In the genomic region with DNA sequence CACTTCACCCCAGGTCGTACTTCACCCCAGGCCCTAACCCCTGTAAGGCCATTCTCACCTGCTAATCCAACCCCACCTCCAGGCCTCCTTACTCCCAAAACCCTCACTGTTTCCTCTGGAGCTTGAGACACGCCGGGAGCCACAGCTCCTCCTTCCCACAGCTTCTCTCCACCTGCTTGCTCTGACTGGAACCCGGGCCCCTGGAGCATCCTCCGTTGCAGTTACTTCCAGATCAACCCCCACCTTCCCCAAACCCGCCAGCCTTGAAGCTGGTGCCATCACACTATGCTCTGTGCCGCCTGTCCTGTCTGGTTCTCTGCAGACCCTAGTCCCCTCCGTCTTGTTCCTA, we compare ENCODE assay signal across 17 cellular contexts. TPM values are rescaled to one million over a fixed set of nuclear protein-coding genes. Genes with fewer than 3 reads are reported as not detected.
A peak's percentile ranks its signal among the peaks of the same experiment; 100 is the strongest.
DNase-seq lines count a peak whose midpoint lies in the region; ATAC-seq, FAIRE-seq and TF ChIP-seq lines count a peak whose summit lies in the region.
"Had no signal": no experiment of that assay in that cellular context is flagged by ENCODE, and none has a peak within 500 bp of the region (broad histone marks: within the 10 kb centered on the region; RNA-seq: fewer than 3 reads in every experiment).

No MANE protein-coding gene starts in this region.

- ATAC-seq in HepG2 (no peak), right lobe of liver (no peak), HG03280 (IDR thresholded peaks at IDR 0.05; ENCODE audit: unreplicated experiment) (no peak)
- no peak for ATAC-seq in central memory CD8-positive, alpha-beta T cell (replicated peaks; ENCODE audit: extremely low read depth, poor library complexity, severe bottlenecking)
- ATAC-seq in natural killer cell treated with Interleukin-12 subunit alpha and Interleukin-12 subunit beta and Interleukin-15 and Interleukin-18, amount 100 ng/mL, for 72 hours = no peak
- ATAC-seq: PC-3 had no signal

- H2AFZ ChIP-seq in HepG2 (ENCODE audit: low read length) = no peak overlapping the region

- H3K27ac ChIP-seq in HepG2 (ENCODE audit: extremely low read length, insufficient read depth, low read length) = no peak overlapping the region
- H3K27ac ChIP-seq in right lobe of liver = no peak overlapping the region
- no peak overlapping the region for H3K27ac ChIP-seq in transverse colon

- no peaks in the 10 kb centered on the region; a peak in 1 of 5 replicates for H3K27me3 ChIP-seq in HepG2 (ENCODE audit: control insufficient read depth in 1 of 2, insufficient read depth in 2 of 2, low read length in 2 of 2)
- H3K27me3 ChIP-seq in right lobe of liver = no peaks in the 10 kb centered on the region
- H3K27me3 ChIP-seq in transverse colon = no peaks in the 10 kb centered on the region

- H3K27me3 Mint-ChIP-seq in central memory CD8-positive, alpha-beta T cell = no peaks in the 10 kb centered on the region
- H3K27me3 Mint-ChIP-seq in natural killer cell treated with Interleukin-12 subunit alpha and Interleukin-12 subunit beta and Interleukin-15 and Interleukin-18, amount 100 ng/mL, for 72 hours = no peaks in the 10 kb centered on the region

- TF ChIP-seq RAD21 in HepG2 (CRISPR knock-in tag; IDR thresholded peaks at IDR 0.05) = no peak

- TF ChIP-seq CTCF in HepG2 (CRISPR knock-in tag; IDR thresholded peaks at IDR 0.05) (no peak), right lobe of liver (IDR thresholded peaks at IDR 0.05) (no peak), transverse colon (IDR thresholded peaks at IDR 0.05) (no peak)

- H3K36me3 ChIP-seq in HepG2 (replicated peaks in 1 of 2; ENCODE audit: control insufficient read depth in 1 of 2, insufficient read depth in 2 of 2, low read length in 2 of 2) (no peaks in the 10 kb centered on the region), right lobe of liver (no peaks in the 10 kb centered on the region), transverse colon (no peaks in the 10 kb centered on the region)

- H3K4me1 ChIP-seq in HepG2 (ENCODE audit: insufficient read depth, low read length) = peaks cover 60% of the 10 kb centered on the region
- H3K4me1 ChIP-seq in right lobe of liver = no peaks in the 10 kb centered on the region
- peaks cover 10 to 18% (median 16%) of the 10 kb centered on the region in 4 donors for H3K4me1 ChIP-seq in transverse colon

- POLR2A ChIA-PET in HepG2 (lab: Yijun Ruan, JAX) = interaction anchor here (1.5 kb wide), 1 partner anchor 34 kb away, joined by 4 read pairs; no protein-coding TSS in a partner anchor

- H4K20me1 ChIP-seq in HepG2 (ENCODE audit: insufficient read depth, low read length) = no peaks in the 10 kb centered on the region

- TF ChIP-seq EP300 in HepG2 (IDR thresholded peaks at IDR 0.05; ENCODE audit: low read depth in 2 of 2, low read length in 2 of 2) (no peak), HepG2 (CRISPR knock-in tag; IDR thresholded peaks at IDR 0.05; ENCODE audit: borderline replicate concordance) (no peak), transverse colon (IDR thresholded peaks at IDR 0.05; ENCODE audit: low read depth) (no peak)

- H3K79me2 ChIP-seq in HepG2 (ENCODE audit: insufficient read depth, low read length) = no peaks in the 10 kb centered on the region

- intact Hi-C loops in HepG2 (cut with micrococcal nuclease; ENCODE audit: unreplicated experiment) = no loop called here
- intact Hi-C loops in right lobe of liver (cut with DNase I) = no loop called here
- intact Hi-C loops in transverse colon (cut with DNase I; ENCODE audit: low total_unique reads) = no loop called here

- peaks cover 19% of the 10 kb centered on the region for H3K36me3 Mint-ChIP-seq in central memory CD8-positive, alpha-beta T cell (ENCODE audit: insufficient read depth)
- H3K36me3 Mint-ChIP-seq in natural killer cell treated with Interleukin-12 subunit alpha and Interleukin-12 subunit beta and Interleukin-15 and Interleukin-18, amount 100 ng/mL, for 72 hours = no peaks in the 10 kb centered on the region
- H3K36me3 Mint-ChIP-seq: CD4-positive, CD25-positive, alpha-beta regulatory T cell had no signal

- no peak for DNase-seq in HepG2 (ENCODE audit: low spot score)
- DNase-seq in right lobe of liver = no peak
- DNase-seq in central memory CD8-positive, alpha-beta T cell (ENCODE audit: low spot score in 2 of 2) = no peak
- no peak for DNase-seq in natural killer cell treated with Interleukin-12 subunit alpha and Interleukin-12 subunit beta and Interleukin-15 and Interleukin-18, amount 100 ng/mL, for 72 hours (ENCODE audit: low spot score)
- no peak for DNase-seq in NCI-H524 treated with DMSO at 0.1 percent for 48 hours (lab: John Stamatoyannopoulos, UW)
- DNase-seq in transverse colon = no peak
- DNase-seq: AML-193; CD4-positive, CD25-positive, alpha-beta regulatory T cell; GOT3; Karpas-422; MM.1S; NCI-H1105; NCI-H187; NCI-H446; NCI-H748 treated with DMSO at 0.1 percent for 48 hours; PC-3 had no signal

- no peaks in the 10 kb centered on the region for H3K9me3 Mint-ChIP-seq in central memory CD8-positive, alpha-beta T cell
- no peaks in the 10 kb centered on the region for H3K9me3 Mint-ChIP-seq in natural killer cell treated with Interleukin-12 subunit alpha and Interleukin-12 subunit beta and Interleukin-15 and Interleukin-18, amount 100 ng/mL, for 72 hours

- no TSS peak for BruUV-seq in HepG2 (replicated peaks; lab: Mats Ljungman, UMichigan)

- WGBS in HepG2 (ENCODE audit: low lambda C conversion rate) = 47% methylated on average over 8 of the region's 8 CpGs
- WGBS in right lobe of liver (ENCODE audit: insufficient coverage, low coverage, low lambda C conversion rate, missing lambda C conversion rate) = 77% methylated on average over 2 of the region's 8 CpGs
- WGBS in transverse colon (ENCODE audit: low coverage in 1 of 2), 2 donors = 84 to 89% methylated on average over 5 to 8 of the region's 8 CpGs

- in situ Hi-C loops in HepG2 (cut with HindIII; ENCODE audit: extremely low pct_ligation_motif_present, low pct_unique_long_range_greater_than_20kb) = no loop called here
- in situ Hi-C loops in transverse colon (cut with MboI; ENCODE audit: low pct_ligation_motif_present in 1 of 4, low pct_unique_long_range_greater_than_20kb in 1 of 4, low sequenced_read_pairs in 3 of 4) = no loop called here

- H3K9me3 ChIP-seq in HepG2 (ENCODE audit: low read length) (no peaks in the 10 kb centered on the region), right lobe of liver (no peaks in the 10 kb centered on the region), transverse colon (no peaks in the 10 kb centered on the region)

- no peak overlapping the region for H3K9ac ChIP-seq in HepG2 (ENCODE audit: insufficient read depth, low read depth, low read length)

- H3K4me1 Mint-ChIP-seq in central memory CD8-positive, alpha-beta T cell = peaks cover 78% of the 10 kb centered on the region
- peaks cover 65 to 68% of the 10 kb centered on the region in 2 donors for H3K4me1 Mint-ChIP-seq in natural killer cell treated with Interleukin-12 subunit alpha and Interleukin-12 subunit beta and Interleukin-15 and Interleukin-18, amount 100 ng/mL, for 72 hours (ENCODE audit: low read depth in 2 of 2)

- TF ChIP-seq POLR2A in HepG2 (IDR thresholded peaks at IDR 0.05; ENCODE audit: insufficient read depth in 1 of 2, low read depth in 2 of 2, low read length in 2 of 2) (no peak), right lobe of liver (IDR thresholded peaks at IDR 0.05) (no peak), transverse colon (IDR thresholded peaks at IDR 0.05) (no peak)

- H3K4me3 Mint-ChIP-seq in central memory CD8-positive, alpha-beta T cell = peak overlapping the region; percentile 9
- peak overlapping the region; percentile 62 for H3K4me3 Mint-ChIP-seq in natural killer cell treated with Interleukin-12 subunit alpha and Interleukin-12 subunit beta and Interleukin-15 and Interleukin-18, amount 100 ng/mL, for 72 hours

- FAIRE-seq in HepG2 (lab: Jason Lieb, UNC) = no peak

- peak overlapping the region in 1 of 3 experiments; percentile 23; a peak in 1 of 6 replicates for H3K4me3 ChIP-seq in HepG2 (replicated peaks in 1 of 3; ENCODE audit: insufficient read depth in 1 of 3, low read depth in 2 of 3, low read length in 3 of 3)
- no peak overlapping the region for H3K4me3 ChIP-seq in right lobe of liver
- H3K4me3 ChIP-seq in transverse colon = no peak overlapping the region

- CTCF ChIA-PET in HepG2 (lab: Yijun Ruan, JAX; ENCODE audit: low intra/inter-chr PET ratio, low total read pairs) = no interaction called here

- peak overlapping the region; percentile 59 for H3K4me2 ChIP-seq in HepG2 (ENCODE audit: low read depth, low read length)

- H3K27ac Mint-ChIP-seq in central memory CD8-positive, alpha-beta T cell (ENCODE audit: low read depth) = peak overlapping the region; percentile 86
- H3K27ac Mint-ChIP-seq in natural killer cell treated with Interleukin-12 subunit alpha and Interleukin-12 subunit beta and Interleukin-15 and Interleukin-18, amount 100 ng/mL, for 72 hours = peak overlapping the region; percentile 50 to 63

RNA-seq across cellular contexts. Expression of a gene that starts 34.6 kb away (rescaled TPM):
- total RNA-seq in HepG2 (2016; rRNA removed; fragmentation: Illumina TruSeq; extraction: Trizol) (74.3 and 94.8 TPM in 2 replicates), right lobe of liver (10 to 100 TPM; 44.9 to 74.5 (median 55.3) TPM), transverse colon (100 to 1,000 TPM in 2 of 4 donors, 10 to 100 TPM in 2; 66.2 to 211 (median 116) TPM)
- total RNA-seq in HepG2 (2016; cell fraction: cytosol; rRNA removed; fragmentation: Illumina TruSeq; extraction: Trizol; ENCODE audit: low read depth) = 82.8 and 86.5 TPM in 2 replicates
- total RNA-seq in HepG2 (2016; cell fraction: insoluble cytoplasmic fraction; rRNA removed; fragmentation: Illumina TruSeq; extraction: Trizol) = 71.4 and 92.2 TPM in 2 replicates
- 125 and 142 TPM in 2 replicates for total RNA-seq in HepG2 (2016; cell fraction: membrane; rRNA removed; fragmentation: Illumina TruSeq; extraction: Trizol)
- total RNA-seq in HepG2 (2016; cell fraction: nucleus; rRNA removed; fragmentation: Illumina TruSeq; extraction: Trizol) = 51.6 and 56.6 TPM in 2 replicates
- 68.1 and 78.5 TPM in 2 replicates for polyA plus RNA-seq in HepG2 (2011; rRNA removed)
- polyA plus RNA-seq in HepG2 (2011; cell fraction: cytosol; rRNA removed) = 38.4 and 55.1 TPM in 2 replicates
- polyA plus RNA-seq in HepG2 (2011; cell fraction: nucleus; rRNA removed) = 57.2 and 60.5 TPM in 2 replicates
- polyA plus RNA-seq in HepG2 (2012) = 61.1 and 92.0 TPM in 2 replicates
- 97.1 and 105 TPM in 2 replicates for polyA plus RNA-seq in HepG2 (2016; cell fraction: cytosol; fragmentation: Illumina TruSeq; extraction: Trizol; ENCODE audit: low read depth)
- polyA plus RNA-seq in HepG2 (2016; cell fraction: insoluble cytoplasmic fraction; fragmentation: Illumina TruSeq; extraction: Trizol; ENCODE audit: low read depth) = 87.9 and 89.9 TPM in 2 replicates
- 110 and 121 TPM in 2 replicates for polyA plus RNA-seq in HepG2 (2016; cell fraction: membrane; fragmentation: Illumina TruSeq; extraction: Trizol; ENCODE audit: low read depth)
- 63.8 and 64.0 TPM in 2 replicates for polyA plus RNA-seq in HepG2 (2016; cell fraction: nucleus; fragmentation: Illumina TruSeq; extraction: Trizol; ENCODE audit: insufficient read depth, low read depth)
- 69.0 and 106 TPM in 2 replicates for polyA minus RNA-seq in HepG2 (2011; rRNA and poly(A)+ RNA removed; ENCODE audit: low replicate concordance)
- polyA minus RNA-seq in HepG2 (2011; cell fraction: cytosol; rRNA and poly(A)+ RNA removed) = 67.1 and 70.9 TPM in 2 replicates
- polyA minus RNA-seq in HepG2 (2011; cell fraction: nucleus; rRNA and poly(A)+ RNA removed) = 110 and 115 TPM in 2 replicates
- total RNA-seq in natural killer cell treated with Interleukin-12 subunit alpha and Interleukin-12 subunit beta and Interleukin-15 and Interleukin-18, amount 100 ng/mL, for 72 hours = 100 to 1,000 TPM; 149 to 210 TPM
